9 cellular contexts compared by ENCODE assay signal in genomic region chr6:56314683-56315523, GRCh38.
DNase-seq lines count a peak whose midpoint lies in the region; ATAC-seq, FAIRE-seq and TF ChIP-seq lines count a peak whose summit lies in the region.
"Had no signal": no experiment of that assay in that cellular context is flagged by ENCODE, and none has a peak within 500 bp of the region (broad histone marks: within the 10 kb centered on the region; RNA-seq: fewer than 3 reads in every experiment).

No MANE protein-coding gene starts in this region.

- H3K9ac ChIP-seq in GM12878 (ENCODE audit: control insufficient read depth, insufficient read depth, low read length) = no peak overlapping the region

- no peaks in the 10 kb centered on the region for H4K20me1 ChIP-seq in GM12878 (ENCODE audit: control insufficient read depth, insufficient read depth)

- DNase-seq in Calu3 (peak; percentile 59), NCI-H1105 (lab: John Stamatoyannopoulos, UW) (peak; percentile 25), GM12878 (ENCODE audit: low read depth, low spot score) (no peak), medulla oblongata (ENCODE audit: extremely low spot score) (peak; percentile 52), natural killer cell (no peak)
- DNase-seq in activated CD8-positive, alpha-beta memory T cell treated with anti-CD3 and anti-CD28 coated beads, Interleukin-2, amount 10 ng/mL, durations not matched to agents 7 days and 5 days = no peak

- H3K36me3 Mint-ChIP-seq in Calu3 (ENCODE audit: insufficient read depth, unreplicated experiment) (no peaks in the 10 kb centered on the region), natural killer cell (no peaks in the 10 kb centered on the region)
- H3K36me3 Mint-ChIP-seq in activated CD8-positive, alpha-beta memory T cell treated with anti-CD3 and anti-CD28 coated beads, Interleukin-2, amount 10 ng/mL, durations not matched to agents 7 days and 5 days = no peaks in the 10 kb centered on the region

- 46% methylated on average over 11 of the region's 11 CpGs for WGBS in GM12878 (ENCODE audit: insufficient coverage, insufficient replicate concordance, low lambda C conversion rate, missing lambda C conversion rate)

- H2AFZ ChIP-seq in GM12878 (ENCODE audit: control insufficient read depth, low read depth, low read length) = no peak overlapping the region

- H3K4me2 ChIP-seq in GM12878 (ENCODE audit: control insufficient read depth, insufficient read depth) = no peak overlapping the region

- ATAC-seq in GM18868 (IDR thresholded peaks at IDR 0.05; ENCODE audit: unreplicated experiment) (peak; percentile 52), GM12878 (peak; percentile 67), natural killer cell (no peak), GM19467 (IDR thresholded peaks at IDR 0.05; ENCODE audit: unreplicated experiment) (no peak)
- no peak for ATAC-seq in activated CD8-positive, alpha-beta memory T cell treated with anti-CD3 and anti-CD28 coated beads, Interleukin-2, amount 10 ng/mL, durations not matched to agents 7 days and 5 days

- H3K9me3 ChIP-seq in GM12878 (replicated peaks; ENCODE audit: control insufficient read depth, insufficient read depth, low read length) = no peaks in the 10 kb centered on the region
- H3K9me3 ChIP-seq: neutrophil had no signal

- TF ChIP-seq EP300 in GM12878 (IDR thresholded peaks at IDR 0.05; ENCODE audit: borderline replicate concordance in 1 of 2, control insufficient read depth in 1 of 2, low read depth in 2 of 2, low read length in 2 of 2) = no peak

- POLR2A ChIA-PET in GM12878 (lab: Charles Lee) = no interaction called here

- peak; percentile 60 for TF ChIP-seq CTCF in Calu3 (IDR thresholded peaks at IDR 0.05; ENCODE audit: unreplicated experiment)
- peak; percentile 64 to 73 (median 65) for TF ChIP-seq CTCF in GM12878 (IDR thresholded peaks at IDR 0.05 in 2 of 3, conservative IDR thresholded peaks at IDR 0.05 in 1 of 3; ENCODE audit: control insufficient read depth in 2 of 3, extremely low read depth in 1 of 3, insufficient read depth in 1 of 3, low read depth in 3 of 3, low read length in 3 of 3)
- TF ChIP-seq CTCF in natural killer cell (IDR thresholded peaks at IDR 0.05) = no peak

- H3K27me3 ChIP-seq in GM12878 (replicated peaks in 1 of 2; ENCODE audit: control insufficient read depth in 2 of 2, insufficient read depth in 2 of 2, low read length in 1 of 2) = 0 out of 4 replicates have a peak, but pooled peaks cover 0 to 3% of the 10 kb centered on the region in 2 experiments
- H3K27me3 ChIP-seq: neutrophil had no signal

- H3K4me3 Mint-ChIP-seq in Calu3 (ENCODE audit: low read depth, unreplicated experiment) = no peak overlapping the region
- no peak overlapping the region for H3K4me3 Mint-ChIP-seq in natural killer cell
- H3K4me3 Mint-ChIP-seq in activated CD8-positive, alpha-beta memory T cell treated with anti-CD3 and anti-CD28 coated beads, Interleukin-2, amount 10 ng/mL, durations not matched to agents 7 days and 5 days = no peak overlapping the region

- H3K9me3 Mint-ChIP-seq in Calu3 (ENCODE audit: low read depth, unreplicated experiment) (no peaks in the 10 kb centered on the region), natural killer cell (no peaks in the 10 kb centered on the region)
- no peaks in the 10 kb centered on the region for H3K9me3 Mint-ChIP-seq in activated CD8-positive, alpha-beta memory T cell treated with anti-CD3 and anti-CD28 coated beads, Interleukin-2, amount 10 ng/mL, durations not matched to agents 7 days and 5 days (ENCODE audit: low read depth)

- H3K4me1 Mint-ChIP-seq in Calu3 (ENCODE audit: low read depth, unreplicated experiment) (no peaks in the 10 kb centered on the region), natural killer cell (no peaks in the 10 kb centered on the region)
- no peaks in the 10 kb centered on the region for H3K4me1 Mint-ChIP-seq in activated CD8-positive, alpha-beta memory T cell treated with anti-CD3 and anti-CD28 coated beads, Interleukin-2, amount 10 ng/mL, durations not matched to agents 7 days and 5 days

- in situ Hi-C loops in GM12878 (cut with MboI) = no loop called here

- CTCF ChIA-PET in Calu3 (lab: Charles Lee) = interaction anchor here (1.5 kb wide), 1 partner anchor 278 kb away, joined by 6 read pairs; no protein-coding TSS in a partner anchor
- CTCF ChIA-PET in GM12878 (lab: Yijun Ruan, JAX) = interaction anchor here (0.7 to 4.3 kb wide), 23 partner anchors 11 to 869 kb away, joined by 3 to 34 read pairs (median 3); no protein-coding TSS in a partner anchor
- CTCF ChIA-PET in activated CD8-positive, alpha-beta memory T cell treated with anti-CD3 and anti-CD28 coated beads, Interleukin-2, amount 10 ng/mL, durations not matched to agents 7 days and 5 days (lab: Charles Lee) = interaction anchor here (0.6 to 1.3 kb wide), 2 partner anchors 228 to 280 kb away, joined by 3 to 4 read pairs; no protein-coding TSS in a partner anchor

- BruUV-seq in Calu3 (replicated peaks; lab: Mats Ljungman, UMichigan) (no TSS peak), GM12878 (replicated peaks; lab: Mats Ljungman, UMichigan) (no TSS peak)

- intact Hi-C loops in Calu3 (cut with micrococcal nuclease; ENCODE audit: unreplicated experiment) (loop anchor here (2.0 to 5.0 kb wide), 2 partner anchors 42 to 278 kb away; no protein-coding TSS in a partner anchor), GM12878 (cut with micrococcal nuclease; ENCODE audit: unreplicated experiment) (loop anchor here (2.0 kb wide), 1 partner anchor 280 kb away; no protein-coding TSS in a partner anchor), natural killer cell (cut with micrococcal nuclease) (no loop called here)

- SMC1A ChIA-PET in GM12878 (lab: Charles Lee; ENCODE audit: uncharacterized antibody, unreplicated experiment) = interaction anchor here (0.9 to 1.8 kb wide), 6 partner anchors 13 to 779 kb away, joined by 3 to 9 read pairs (median 4); no protein-coding TSS in a partner anchor

- RAD21 ChIA-PET in GM12878 (lab: Charles Lee; ENCODE audit: unreplicated experiment) = interaction anchor here (1.3 to 1.7 kb wide), 3 partner anchors 255 to 281 kb away, joined by 4 to 6 read pairs (median 4); no protein-coding TSS in a partner anchor

- no peaks in the 10 kb centered on the region for H3K79me2 ChIP-seq in GM12878 (ENCODE audit: control insufficient read depth, insufficient read depth, low read length)

- peak; percentile 69 for TF ChIP-seq RAD21 in GM12878 (IDR thresholded peaks at IDR 0.05; ENCODE audit: insufficient read depth, low read depth, low read length)

- H3K27ac Mint-ChIP-seq in Calu3 (ENCODE audit: unreplicated experiment) (no peak overlapping the region), natural killer cell (no peak overlapping the region)
- H3K27ac Mint-ChIP-seq in activated CD8-positive, alpha-beta memory T cell treated with anti-CD3 and anti-CD28 coated beads, Interleukin-2, amount 10 ng/mL, durations not matched to agents 7 days and 5 days = no peak overlapping the region

- TF ChIP-seq POLR2A in GM12878 (IDR thresholded peaks at IDR 0.05; ENCODE audit: low read depth, low read length) = no peak

- no peak overlapping the region for H3K27ac ChIP-seq in GM12878 (ENCODE audit: control insufficient read depth, insufficient read depth)
- H3K27ac ChIP-seq: neutrophil had no signal

- no peaks in the 10 kb centered on the region for H3K36me3 ChIP-seq in GM12878 (ENCODE audit: control insufficient read depth in 2 of 2, insufficient read depth in 2 of 2, low read length in 1 of 2)
- H3K36me3 ChIP-seq: neutrophil had no signal

- no peak for FAIRE-seq in GM12878 (lab: Jason Lieb, UNC)

- H3K27me3 Mint-ChIP-seq in Calu3 (ENCODE audit: unreplicated experiment) = peaks cover 16% of the 10 kb centered on the region
- no peaks in the 10 kb centered on the region for H3K27me3 Mint-ChIP-seq in natural killer cell (ENCODE audit: low read depth in 2 of 2)
- H3K27me3 Mint-ChIP-seq in activated CD8-positive, alpha-beta memory T cell treated with anti-CD3 and anti-CD28 coated beads, Interleukin-2, amount 10 ng/mL, durations not matched to agents 7 days and 5 days = no peaks in the 10 kb centered on the region

- H3K4me1 ChIP-seq in GM12878 (ENCODE audit: control insufficient read depth, insufficient read depth, low read length) = no peaks in the 10 kb centered on the region

- H3K4me3 ChIP-seq in GM12878 = no peak overlapping the region

TF ChIP-seq in GM12878, 131 proteins besides CTCF, POLR2A, EP300 and RAD21:
- TF ChIP-seq SMC3 (IDR thresholded peaks at IDR 0.05; ENCODE audit: borderline replicate concordance, low read length) (peak; percentile 37; the same call in 1 of the 2 replicates), SPI1 (IDR thresholded peaks at IDR 0.05; ENCODE audit: borderline replicate concordance, insufficient read depth, low read depth, low read length) (no peak)
TF ChIP-seq in GM12878: peak in this region for 1.

Comparison
In these comparisons a context has a peak if more than half of its experiments do, and no peak if none do; other contexts are left out.
1. DNase-seq: peak in Calu3 (single experiment), NCI-H1105 (single experiment) and medulla oblongata (single experiment); none in GM12878 (single experiment), natural killer cell (single experiment) and activated CD8-positive, alpha-beta memory T cell treated with anti-CD3 and anti-CD28 coated beads, Interleukin-2, amount 10 ng/mL, durations not matched to agents 7 days and 5 days (single experiment).
2. ATAC-seq: peak in GM18868 (single experiment) and GM12878 (single experiment); none in natural killer cell (0 of 3), GM19467 (single experiment) and activated CD8-positive, alpha-beta memory T cell treated with anti-CD3 and anti-CD28 coated beads, Interleukin-2, amount 10 ng/mL, durations not matched to agents 7 days and 5 days (single experiment).